In genomic region chr6:2853766-2854393, GRCh38 we compare ENCODE assay signal across 8 cellular contexts. TPM values are rescaled to one million over a fixed set of nuclear protein-coding genes. Genes with fewer than 3 reads are reported as not detected.
DNase-seq lines count a peak whose midpoint lies in the region; ATAC-seq and TF ChIP-seq lines count a peak whose summit lies in the region.

No MANE protein-coding gene starts in this region.

- intact Hi-C loops in Right ventricle myocardium superior (cut with DNase I): no loop called here

- H3K36me3 ChIP-seq in BLaER1 treated with 17β-estradiol and CSF1 and Interleukin-3, amounts not matched to agents 10 nM and 100 nM: no peaks in the 10 kb centered on the region
- H3K36me3 ChIP-seq in HAP-1 (replicated peaks) (no peaks in the 10 kb centered on the region), RWPE2 (ENCODE audit: low read depth) (no peaks in the 10 kb centered on the region)

- H3K27ac ChIP-seq in BLaER1 treated with 17β-estradiol and CSF1 and Interleukin-3, amounts not matched to agents 10 nM and 100 nM: peak overlapping the region; percentile 84 to 94 (median 90)
- H3K27ac ChIP-seq in RWPE2 (ENCODE audit: poor library complexity, severe bottlenecking): peak overlapping the region; percentile 45

- peak; percentile 56 for TF ChIP-seq CTCF in RWPE2 (IDR thresholded peaks at IDR 0.05; ENCODE audit: poor library complexity, severe bottlenecking)

- H3K9ac ChIP-seq in BLaER1 treated with 17β-estradiol and CSF1 and Interleukin-3, amounts not matched to agents 10 nM and 100 nM: peak overlapping the region; percentile 68 to 81 (median 77)

- peak overlapping the region; percentile 75 to 93 (median 83) for H3K4me2 ChIP-seq in BLaER1 treated with 17β-estradiol and CSF1 and Interleukin-3, amounts not matched to agents 10 nM and 100 nM

- in situ Hi-C loops in HAP-1 (cut with MboI; ENCODE audit: low sequenced_read_pairs): loop anchor here (5.0 kb wide), 1 partner anchor 78 kb away; no protein-coding TSS in a partner anchor

- peak; percentile 62 for ATAC-seq in RWPE2 (ENCODE audit: low read depth)
- peak; percentile 35 for ATAC-seq in Right ventricle myocardium superior (ENCODE audit: poor library complexity)

- peak; percentile 36 to 60 for DNase-seq in HAP-1 (ENCODE audit: low spot score in 2 of 2)
- DNase-seq in RWPE2 (ENCODE audit: low spot score): no peak
- peak; percentile 69 for DNase-seq in activated gamma-delta T cell treated with anti-CD3 and anti-CD28 coated beads, Interleukin-2, amount 50 U/mL, for 16 hours (ENCODE audit: low read depth)
- DNase-seq in Right ventricle myocardium superior: no peak
- DNase-seq in renal cortical epithelial cell (ENCODE audit: low read depth): peak; percentile 78
- no peak for DNase-seq in NCI-H1694 treated with DMSO at 0.1 percent for 48 hours (lab: John Stamatoyannopoulos, UW)
- no peak for DNase-seq in mesenteric fat pad (ENCODE audit: low spot score)

- H4K20me1 ChIP-seq in BLaER1 treated with 17β-estradiol and CSF1 and Interleukin-3, amounts not matched to agents 10 nM and 100 nM: no peaks in the 10 kb centered on the region

- peaks cover 48 to 93% (median 75%) of the 10 kb centered on the region in 10 experiments for H3K4me1 ChIP-seq in BLaER1 treated with 17β-estradiol and CSF1 and Interleukin-3, amounts not matched to agents 10 nM and 100 nM
- peaks cover 11% of the 10 kb centered on the region for H3K4me1 ChIP-seq in HAP-1
- H3K4me1 ChIP-seq in RWPE2 (ENCODE audit: insufficient read depth, poor library complexity, severe bottlenecking): peaks cover 17% of the 10 kb centered on the region

- H3K4me3 ChIP-seq in BLaER1 treated with 17β-estradiol and CSF1 and Interleukin-3, amounts not matched to agents 10 nM and 100 nM: peak overlapping the region in 9 of 10 experiments; percentile 6 to 38 (median 27); a peak in 12 of 20 replicates
- H3K4me3 ChIP-seq in HAP-1: no peak overlapping the region
- peak overlapping the region; percentile 20 for H3K4me3 ChIP-seq in RWPE2 (ENCODE audit: severe bottlenecking)

- H3K9me3 ChIP-seq in BLaER1 treated with 17β-estradiol and CSF1 and Interleukin-3, amounts not matched to agents 10 nM and 100 nM (replicated peaks in 1 of 11): no peaks in the 10 kb centered on the region
- no peaks in the 10 kb centered on the region for H3K9me3 ChIP-seq in HAP-1
- H3K9me3 ChIP-seq in RWPE2 (ENCODE audit: severe bottlenecking): no peaks in the 10 kb centered on the region

- H3K27me3 ChIP-seq in BLaER1 treated with 17β-estradiol and CSF1 and Interleukin-3, amounts not matched to agents 10 nM and 100 nM: no peaks in the 10 kb centered on the region
- H3K27me3 ChIP-seq in HAP-1 (ENCODE audit: low read depth) (no peaks in the 10 kb centered on the region), RWPE2 (ENCODE audit: insufficient read depth, poor library complexity, severe bottlenecking) (no peaks in the 10 kb centered on the region)

RNA-seq across cellular contexts. Expression of gene SERPINB1, which starts 12.2 kb away (rescaled TPM):
- total RNA-seq in Right ventricle myocardium superior (25.3 TPM), renal cortical epithelial cell (43.6 and 79.7 TPM in 2 replicates), mesenteric fat pad (55.6 TPM)

RNA-seq across cellular contexts. Expression of gene SERPINB9, which starts 49.2 kb away (rescaled TPM):
- total RNA-seq in Right ventricle myocardium superior (2.9 TPM), renal cortical epithelial cell (6.0 and 12.2 TPM in 2 replicates), mesenteric fat pad (17.4 TPM)

Comparison
In these comparisons a context has a peak if more than half of its experiments do, and no peak if none do; other contexts are left out.
1. DNase-seq: peak in HAP-1 (2 of 2), activated gamma-delta T cell treated with anti-CD3 and anti-CD28 coated beads, Interleukin-2, amount 50 U/mL, for 16 hours (single experiment) and renal cortical epithelial cell (single experiment); none in RWPE2 (single experiment), Right ventricle myocardium superior (single experiment), NCI-H1694 treated with DMSO at 0.1 percent for 48 hours (single experiment) and mesenteric fat pad (single experiment).